25 cellular contexts compared by ENCODE assay signal in genomic region chr5:132836852-132837251, GRCh38. TPM values are rescaled to one million over a fixed set of nuclear protein-coding genes. Genes with fewer than 3 reads are reported as not detected.
"Had no signal": no experiment of that assay in that cellular context is flagged by ENCODE, and none has a peak within 500 bp of the region (broad histone marks: within the 10 kb centered on the region; RNA-seq: fewer than 3 reads in every experiment).

No MANE protein-coding gene starts in this region.

- H3K27me3 ChIP-seq: breast epithelium, pancreas, suprapubic skin, tibial artery had no signal

- DNase-seq: activated CD4-positive, alpha-beta memory T cell treated with anti-CD3 and anti-CD28 coated beads for 36 hours; activated CD4-positive, alpha-beta T cell treated with anti-CD3 and anti-CD28 coated beads for 48 hours; activated T-cell treated with anti-CD3 and anti-CD28 coated beads, Interleukin-2, amount 50 U/mL, for 48 hours; dermis blood vessel endothelial cell; effector CD8-positive, alpha-beta T cell; glutamatergic neuron; islet precursor cell; left ventricle myocardium superior; midbrain; naive thymus-derived CD8-positive, alpha-beta T cell; nucleus accumbens; psoas muscle; stimulated activated CD4-positive, alpha-beta T cell treated with anti-CD3 and anti-CD28 coated beads, Interleukin-1b, Interleukin-23, amount 100 ng/mL, for 48 hours; stimulated activated CD4-positive, alpha-beta T cell treated with anti-CD3 and anti-CD28 coated beads, Interleukin-4, amount 100 ng/mL, for 4 hours; stimulated activated CD8-positive, alpha-beta memory T cell treated with anti-CD3 and anti-CD28 coated beads, Interleukin-4, amount 100 ng/mL, for 48 hours; tibial artery; WERI-Rb-1 had no signal

- H3K9me3 ChIP-seq: breast epithelium, pancreas, psoas muscle, suprapubic skin, tibial artery had no signal

- H3K36me3 ChIP-seq: breast epithelium, pancreas, suprapubic skin, tibial artery, WERI-Rb-1 had no signal

- H3K4me1 ChIP-seq: breast epithelium, pancreas, psoas muscle, tibial artery had no signal

- ATAC-seq: activated CD4-positive, CD25-positive, alpha-beta regulatory T cell treated with anti-CD3 and anti-CD28 coated beads, Interleukin-2, amount 50 U/mL, for 24 hours; left ventricle myocardium superior; naive thymus-derived CD8-positive, alpha-beta T cell; psoas muscle; stimulated activated memory B cell treated with anti-CD40 and anti-IgM and Interleukin-4, amounts not matched to agents 10 μg/mL and 1 μg/mL and 100 μg/mL, for 72 hours had no signal

- H3K4me2 ChIP-seq: smooth muscle cell had no signal

- H3K27ac ChIP-seq: psoas muscle, suprapubic skin, tibial artery, WERI-Rb-1 had no signal

- H3K4me3 ChIP-seq: breast epithelium, pancreas, psoas muscle, smooth muscle cell, suprapubic skin, tibial artery had no signal

RNA-seq across cellular contexts. Expression of gene SHROOM1, which starts 6.4 kb away (rescaled TPM):
- total RNA-seq: naive thymus-derived CD8-positive, alpha-beta T cell had no signal

RNA-seq across cellular contexts. Expression of gene SOWAHA, which starts 23.8 kb away (rescaled TPM):
- total RNA-seq: activated CD4-positive, alpha-beta memory T cell treated with anti-CD3 and anti-CD28 coated beads for 36 hours; dermis blood vessel endothelial cell; naive thymus-derived CD8-positive, alpha-beta T cell; neural crest cell; psoas muscle had no signal

RNA-seq across cellular contexts. Expression of gene GDF9, which starts 29.4 kb away (rescaled TPM):
- total RNA-seq: activated T-helper 2 cell treated with anti-CD3 and anti-CD28 coated beads, Interferon-gamma antibody, Interleukin-2, Interleukin-4, amounts not matched to agents 10 μg/mL and 5 μg/mL and 100 μg/mL, durations not matched to agents 14 hours and 24 hours and 36 hours; dermis blood vessel endothelial cell had no signal
